ENCODE assay signal across 9 cellular contexts in genomic region chr6:11092654-11093053, GRCh38. TPM values are rescaled to one million over a fixed set of nuclear protein-coding genes. Genes with fewer than 3 reads are reported as not detected.
DNase-seq lines count a peak whose midpoint lies in the region; ATAC-seq and TF ChIP-seq lines count a peak whose summit lies in the region.
"Had no signal": no experiment of that assay in that cellular context is flagged by ENCODE, and none has a peak within 500 bp of the region (broad histone marks: within the 10 kb centered on the region; RNA-seq: fewer than 3 reads in every experiment).

No MANE protein-coding gene starts in this region.

- H3K4me3 Mint-ChIP-seq in H9, result peak overlapping the region; percentile 89 to 93

- H3K23ac ChIP-seq in H9 (ENCODE audit: insufficient read length, low read depth, low read length), result no peak overlapping the region

- TF ChIP-seq POLR2A in gastroesophageal sphincter (IDR thresholded peaks at IDR 0.05), result no peak

- peak overlapping the region in 1 of 3 experiments; percentile 95; a peak in 1 of 7 replicates for H3K27ac Mint-ChIP-seq in H9

- no peaks in the 10 kb centered on the region for H3K79me1 ChIP-seq in H9 (ENCODE audit: insufficient read depth, low read depth, low read length, poor library complexity, severe bottlenecking)

- no peaks in the 10 kb centered on the region for H3K9me3 ChIP-seq in H9 (ENCODE audit: control insufficient read depth, low read depth, low read length)
- H3K9me3 ChIP-seq in gastroesophageal sphincter, result no peaks in the 10 kb centered on the region

- no peaks in the 10 kb centered on the region for H4K20me1 ChIP-seq in H9 (ENCODE audit: control insufficient read depth, insufficient read depth, insufficient read length)

- WGBS in H9 (ENCODE audit: extremely low coverage, insufficient read length, low lambda C conversion rate), result no CpG with 5 or more reads among the region's 1 CpG
- 0 to 15% methylated on average over 1 of the region's 1 CpG for WGBS in gastroesophageal sphincter (ENCODE audit: low coverage in 1 of 2), 2 donors

- H3K4ac ChIP-seq in H9 (ENCODE audit: low read depth, low read length), result no peak overlapping the region

- no peak overlapping the region for H3K18ac ChIP-seq in H9 (ENCODE audit: insufficient read length, low read depth, low read length)

- peaks cover 22 to 24% of the 10 kb centered on the region in 2 experiments for H3K4me1 Mint-ChIP-seq in H9

- peak overlapping the region; percentile 79 for H3K9ac ChIP-seq in H9 (ENCODE audit: extremely low read depth, insufficient read length, low read length)

- TF ChIP-seq CTCF in H9 (conservative IDR thresholded peaks at IDR 0.05), result no peak
- TF ChIP-seq CTCF in WI38 (IDR thresholded peaks at IDR 0.05; ENCODE audit: low read depth, low read length), result no peak
- no peak for TF ChIP-seq CTCF in gastroesophageal sphincter (IDR thresholded peaks at IDR 0.05)

- no peak overlapping the region for H2BK20ac ChIP-seq in H9 (ENCODE audit: low read depth, low read length, poor library complexity, severe bottlenecking)

- H3K4me2 ChIP-seq in H9 (ENCODE audit: insufficient read depth, insufficient read length, low read length), result peak overlapping the region; percentile 78

- no peak overlapping the region for H2BK120ac ChIP-seq in H9 (ENCODE audit: low read depth, low read length, poor library complexity, severe bottlenecking)

- H3K9me3 Mint-ChIP-seq in H9, result no peaks in the 10 kb centered on the region; a peak in 1 of 5 replicates

- H2AFZ ChIP-seq in H9 (ENCODE audit: low read length), result peak overlapping the region; percentile 37

- no peak for DNase-seq in H9
- DNase-seq in NCI-H526 (lab: John Stamatoyannopoulos, UW), result no peak
- DNase-seq in amygdala (lab: John Stamatoyannopoulos, UW), result no peak
- DNase-seq in COR-L47 (lab: John Stamatoyannopoulos, UW), result no peak

- H4K5ac ChIP-seq in H9 (ENCODE audit: insufficient read length, low read depth, low read length), result no peak overlapping the region

- no peak for TF ChIP-seq EP300 in gastroesophageal sphincter (IDR thresholded peaks at IDR 0.05)

- no peak overlapping the region for H2BK5ac ChIP-seq in H9 (ENCODE audit: insufficient read length, low read length)

- H3K36me3 ChIP-seq in gastroesophageal sphincter, result no peaks in the 10 kb centered on the region

- no peak overlapping the region for H3T11ph ChIP-seq in H9 (ENCODE audit: low read length)

- no peaks in the 10 kb centered on the region for H3K27me3 Mint-ChIP-seq in H9 (ENCODE audit: low read depth)

- no peak for ATAC-seq in gastroesophageal sphincter
- ATAC-seq in GM21390 (IDR thresholded peaks at IDR 0.05; ENCODE audit: unreplicated experiment), result no peak

- H3K56ac ChIP-seq in H9 (ENCODE audit: insufficient read length, low read depth, low read length), result no peak overlapping the region

- H4K91ac ChIP-seq in H9 (ENCODE audit: insufficient read length, low read depth, low read length), result no peak overlapping the region

- no peak overlapping the region for H2AK5ac ChIP-seq in H9 (ENCODE audit: insufficient read length, low read length)

- H3K27me3 ChIP-seq in H9 (ENCODE audit: insufficient read depth, low read length), result no peaks in the 10 kb centered on the region
- no peaks in the 10 kb centered on the region for H3K27me3 ChIP-seq in gastroesophageal sphincter

- peak overlapping the region; percentile 85 for H3K4me3 ChIP-seq in WI38 (ENCODE audit: low read depth, low read length)
- H3K4me3 ChIP-seq in gastroesophageal sphincter, result peak overlapping the region in 1 of 2 donors; percentile 99
- peak overlapping the region in 6 of 7 experiments; percentile 73 to 98 (median 87) for H3K4me3 ChIP-seq in skin epidermis

- H3K4me1 ChIP-seq in H9 (ENCODE audit: insufficient read depth, low read length) (peaks cover 4% of the 10 kb centered on the region; the same call in 1 of the 2 replicates), gastroesophageal sphincter (peaks cover 0 to 28% (median 9%) of the 10 kb centered on the region in 3 donors)

- H4K8ac ChIP-seq in H9 (replicated peaks; ENCODE audit: insufficient read length, low read depth, low read length), result no peak overlapping the region

- H2BK15ac ChIP-seq in H9 (ENCODE audit: low read depth, low read length), result no peak overlapping the region

- H3K79me2 ChIP-seq in H9 (ENCODE audit: insufficient read depth, low read length), result peaks cover 9% of the 10 kb centered on the region; the same call in 1 of the 2 replicates

- no peak overlapping the region for H3K14ac ChIP-seq in H9 (ENCODE audit: insufficient read depth, low read length)

- H3K27ac ChIP-seq in H9 (ENCODE audit: insufficient read length, low read depth, low read length) (peak overlapping the region; percentile 6), gastroesophageal sphincter (peak overlapping the region; percentile 94 to 100 (median 98)), skin epidermis (peak overlapping the region in 20 of 21 experiments; percentile 92 to 99 (median 98))

- no peak overlapping the region for H2BK12ac ChIP-seq in H9 (ENCODE audit: insufficient read length, low read depth, low read length)

- peaks cover 2 to 4% (median 2%) of the 10 kb centered on the region in 3 experiments; a peak in 2 of 7 replicates for H3K36me3 Mint-ChIP-seq in H9 (ENCODE audit: insufficient read depth in 1 of 3, low read depth in 3 of 3)

- H3K23me2 ChIP-seq in H9 (ENCODE audit: insufficient read length, low read depth, low read length, poor library complexity, severe bottlenecking), result peaks cover 8% of the 10 kb centered on the region

RNA-seq across cellular contexts. Expression of gene SMIM13, which starts 1.0 kb away (rescaled TPM):
- total RNA-seq in H9 (2021) (10.6 and 11.5 TPM in 2 replicates), gastroesophageal sphincter (10 to 100 TPM in 3 of 4 donors, 1 to 10 TPM in 1; 8.3 to 13.5 (median 12.5) TPM)

RNA-seq across cellular contexts. Expression of gene ERVFRD-1, which starts 18.9 kb away (rescaled TPM):
- total RNA-seq in H9 (2021) (not detected in 2 replicates), gastroesophageal sphincter (under 1 TPM in 2 of 4 donors, not detected in 2; 0.12 to 0.27 TPM)
- total RNA-seq: esophagus mucosa had no signal

RNA-seq across cellular contexts. Expression of gene ELOVL2, which starts 48.5 kb away (rescaled TPM):
- total RNA-seq in H9 (2021) (0.46 and 0.57 TPM in 2 replicates), gastroesophageal sphincter (under 1 TPM in 3 of 4 donors, not detected in 1; 0.40 to 0.87 (median 0.62) TPM)

Comparison
In these comparisons a context has a peak if more than half of its experiments do, and no peak if none do; other contexts are left out.
1. H3K27ac ChIP-seq: peak in every context shown above with its lines; median percentile 98 in skin epidermis; 98 in gastroesophageal sphincter; 6 in H9.